Comparison of ENCODE assay signal across 15 cellular contexts in the genomic region with DNA sequence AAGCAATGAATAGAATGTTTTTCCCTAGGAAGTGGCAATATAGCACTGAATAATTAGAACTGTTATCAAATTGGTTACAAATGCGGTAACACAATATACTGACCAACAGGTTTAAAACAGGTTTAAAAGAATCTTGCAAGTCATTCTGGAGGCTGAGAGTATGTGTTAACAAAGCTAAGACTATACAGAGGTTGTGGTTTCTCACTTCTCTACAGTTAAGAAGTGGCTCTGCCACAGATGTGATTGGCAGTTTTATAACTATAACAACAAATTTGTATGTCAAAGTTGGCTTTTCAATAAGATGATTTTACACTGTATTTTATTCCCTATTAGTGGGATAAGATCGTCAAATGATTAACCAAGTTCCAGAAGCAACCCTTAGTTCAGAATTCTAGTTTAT. TPM values are rescaled to one million over a fixed set of nuclear protein-coding genes. Genes with fewer than 3 reads are reported as not detected.
DNase-seq lines count a peak whose midpoint lies in the region; ATAC-seq and FAIRE-seq lines count a peak whose summit lies in the region.
"Had no signal": no experiment of that assay in that cellular context is flagged by ENCODE, and none has a peak within 500 bp of the region (broad histone marks: within the 10 kb centered on the region; RNA-seq: fewer than 3 reads in every experiment).

No MANE protein-coding gene starts in this region.

- peak; percentile 64 for ATAC-seq in GM19467 (IDR thresholded peaks at IDR 0.05; ENCODE audit: unreplicated experiment)
- ATAC-seq in HG03066 (IDR thresholded peaks at IDR 0.05; ENCODE audit: low read depth, unreplicated experiment), result peak; percentile 94
- no peak for ATAC-seq in Right ventricle myocardium superior (ENCODE audit: poor library complexity)

- peaks cover 26% of the 10 kb centered on the region for H3K4me1 Mint-ChIP-seq in T-helper 1 cell treated with Interleukin-12 subunit alpha and Interleukin-12 subunit beta and Interleukin-4 antibody, amounts not matched to agents 30 μg/mL and 1 μg/mL, for 36 hours (ENCODE audit: low read depth)

- peak; percentile 25 for DNase-seq in GM18507 (ENCODE audit: extremely low spot score, insufficient read length, low read depth)
- no peak for DNase-seq in posterior vena cava (ENCODE audit: low spot score)
- no peak for DNase-seq in G401 (ENCODE audit: low spot score)
- DNase-seq in Right ventricle myocardium superior, result no peak
- DNase-seq in NCI-H2029 (lab: John Stamatoyannopoulos, UW), result no peak
- DNase-seq: CD4-positive, CD25-positive, alpha-beta regulatory T cell; NCI-H510A; nephron progenitor cell; spleen; SW 1271 had no signal

- no peaks in the 10 kb centered on the region for H3K9me3 Mint-ChIP-seq in T-helper 1 cell treated with Interleukin-12 subunit alpha and Interleukin-12 subunit beta and Interleukin-4 antibody, amounts not matched to agents 30 μg/mL and 1 μg/mL, for 36 hours
- H3K9me3 Mint-ChIP-seq: brain; CD4-positive, CD25-positive, alpha-beta regulatory T cell; nephron progenitor cell had no signal

- no peak overlapping the region for H3K4me3 Mint-ChIP-seq in T-helper 1 cell treated with Interleukin-12 subunit alpha and Interleukin-12 subunit beta and Interleukin-4 antibody, amounts not matched to agents 30 μg/mL and 1 μg/mL, for 36 hours
- H3K4me3 Mint-ChIP-seq: brain, nephron progenitor cell had no signal

- H3K27ac Mint-ChIP-seq in T-helper 1 cell treated with Interleukin-12 subunit alpha and Interleukin-12 subunit beta and Interleukin-4 antibody, amounts not matched to agents 30 μg/mL and 1 μg/mL, for 36 hours, result peak overlapping the region; percentile 9
- H3K27ac Mint-ChIP-seq: brain, nephron progenitor cell had no signal

- peak; percentile 65 for FAIRE-seq in GM18507 (lab: Jason Lieb, UNC)
- FAIRE-seq: islet of Langerhans had no signal

- H3K36me3 Mint-ChIP-seq in T-helper 1 cell treated with Interleukin-12 subunit alpha and Interleukin-12 subunit beta and Interleukin-4 antibody, amounts not matched to agents 30 μg/mL and 1 μg/mL, for 36 hours (ENCODE audit: low read depth), result peaks cover 42% of the 10 kb centered on the region

- H3K27me3 Mint-ChIP-seq in T-helper 1 cell treated with Interleukin-12 subunit alpha and Interleukin-12 subunit beta and Interleukin-4 antibody, amounts not matched to agents 30 μg/mL and 1 μg/mL, for 36 hours (ENCODE audit: low read depth), result no peaks in the 10 kb centered on the region
- H3K27me3 Mint-ChIP-seq: brain; CD4-positive, CD25-positive, alpha-beta regulatory T cell had no signal

- intact Hi-C loops in posterior vena cava (cut with DNase I), result no loop called here
- intact Hi-C loops in Right ventricle myocardium superior (cut with DNase I), result no loop called here

- in situ Hi-C loops in G401 (cut with HindIII; ENCODE audit: low sequenced_read_pairs), result no loop called here

RNA-seq across cellular contexts. Expression of gene ANGEL2, which starts 7.1 kb away (rescaled TPM):
- total RNA-seq in posterior vena cava, result 10 to 100 TPM; 29.7 to 31.1 TPM
- 41.8 and 47.8 TPM in 2 replicates for total RNA-seq in G401 (2014; rRNA removed; shearing (Covaris generic))
- total RNA-seq in Right ventricle myocardium superior, result 17.1 TPM

RNA-seq across cellular contexts. Expression of gene RPS6KC1, which starts 42.5 kb away (rescaled TPM):
- 10 to 100 TPM; 20.2 to 23.5 TPM for total RNA-seq in posterior vena cava
- total RNA-seq in G401 (2014; rRNA removed; shearing (Covaris generic)), result 13.8 and 25.6 TPM in 2 replicates
- total RNA-seq in Right ventricle myocardium superior, result 9.7 TPM

RNA-seq across cellular contexts. Expression of gene VASH2, which starts 58.2 kb away (rescaled TPM):
- total RNA-seq in posterior vena cava, result 1 to 10 TPM; 3.3 to 4.8 TPM
- 0.68 and 1.1 TPM in 2 replicates for total RNA-seq in G401 (2014; rRNA removed; shearing (Covaris generic))
- 2.2 TPM for total RNA-seq in Right ventricle myocardium superior
